Comparison of ENCODE assay signal across 26 cellular contexts in genomic region chr20:8216375-8217200, GRCh38.
DNase-seq lines count a peak whose midpoint lies in the region; ATAC-seq lines count a peak whose summit lies in the region.
"Had no signal": no experiment of that assay in that cellular context is flagged by ENCODE, and none has a peak within 500 bp of the region (broad histone marks: within the 10 kb centered on the region; RNA-seq: fewer than 3 reads in every experiment).

No MANE protein-coding gene starts in this region.

- no peaks in the 10 kb centered on the region for H3K27me3 Mint-ChIP-seq in activated T-helper 17 cell treated with anti-CD3 and anti-CD28 coated beads, Interleukin-2, amount 50 U/mL, for 72 hours
- H3K27me3 Mint-ChIP-seq: activated naive CD8-positive, alpha-beta T cell treated with anti-CD3 and anti-CD28 coated beads, Interleukin-2, amount 10 ng/mL, durations not matched to agents 7 days and 5 days; CD4-positive, alpha-beta T cell had no signal

- no peaks in the 10 kb centered on the region for H3K36me3 Mint-ChIP-seq in activated T-helper 17 cell treated with anti-CD3 and anti-CD28 coated beads, Interleukin-2, amount 50 U/mL, for 72 hours (ENCODE audit: low read depth)
- H3K36me3 Mint-ChIP-seq: activated naive CD8-positive, alpha-beta T cell treated with anti-CD3 and anti-CD28 coated beads, Interleukin-2, amount 10 ng/mL, durations not matched to agents 7 days and 5 days; brain; immature natural killer cell had no signal

- H3K9me3 Mint-ChIP-seq in activated T-helper 17 cell treated with anti-CD3 and anti-CD28 coated beads, Interleukin-2, amount 50 U/mL, for 72 hours, result no peaks in the 10 kb centered on the region
- H3K9me3 Mint-ChIP-seq: activated naive CD8-positive, alpha-beta T cell treated with anti-CD3 and anti-CD28 coated beads, Interleukin-2, amount 10 ng/mL, durations not matched to agents 7 days and 5 days; CD4-positive, alpha-beta T cell; endodermal cell; immature natural killer cell had no signal

- ATAC-seq in HG02884 (IDR thresholded peaks at IDR 0.05; ENCODE audit: unreplicated experiment) (peak; percentile 34), GM18873 (IDR thresholded peaks at IDR 0.05; ENCODE audit: low FRiP score, unreplicated experiment) (no peak)
- ATAC-seq in activated T-helper 17 cell treated with anti-CD3 and anti-CD28 coated beads, Interleukin-2, amount 50 U/mL, for 72 hours (replicated peaks), result peak; percentile 81
- ATAC-seq: activated CD4-positive, CD25-positive, alpha-beta regulatory T cell treated with anti-CD3 and anti-CD28 coated beads, Interleukin-2, amount 50 U/mL, for 24 hours; heart left ventricle; left ventricle myocardium superior; SK-N-SH treated with all-trans-retinoic acid at 6 μM for 48 hours had no signal

- peak overlapping the region; percentile 76 for H3K4me3 Mint-ChIP-seq in activated T-helper 17 cell treated with anti-CD3 and anti-CD28 coated beads, Interleukin-2, amount 50 U/mL, for 72 hours
- H3K4me3 Mint-ChIP-seq: activated naive CD8-positive, alpha-beta T cell treated with anti-CD3 and anti-CD28 coated beads, Interleukin-2, amount 10 ng/mL, durations not matched to agents 7 days and 5 days; brain; CD4-positive, alpha-beta T cell; endodermal cell had no signal

- H3K27ac Mint-ChIP-seq in activated T-helper 17 cell treated with anti-CD3 and anti-CD28 coated beads, Interleukin-2, amount 50 U/mL, for 72 hours, result peak overlapping the region; percentile 54
- H3K27ac Mint-ChIP-seq: activated naive CD8-positive, alpha-beta T cell treated with anti-CD3 and anti-CD28 coated beads, Interleukin-2, amount 10 ng/mL, durations not matched to agents 7 days and 5 days; brain; CD4-positive, alpha-beta T cell; endodermal cell; immature natural killer cell had no signal

- peaks cover 26% of the 10 kb centered on the region for H3K4me1 Mint-ChIP-seq in activated T-helper 17 cell treated with anti-CD3 and anti-CD28 coated beads, Interleukin-2, amount 50 U/mL, for 72 hours

- DNase-seq in stimulated activated CD4-positive, alpha-beta T cell treated with anti-CD3 and anti-CD28 coated beads, Interleukin-12 subunit alpha, Interleukin-12 subunit beta, amount 100 ng/mL, for 48 hours (ENCODE audit: low read depth in 2 of 3, low spot score in 1 of 3), result peak in 2 of 3 donors; percentile 2 to 6
- DNase-seq in stimulated activated CD4-positive, alpha-beta T cell treated with anti-CD3 and anti-CD28 coated beads, Interleukin-2, amount 100 ng/mL, for 48 hours, result no peak
- DNase-seq in SIG-M5 treated with dmso at 0.1 percent for 504 hours (lab: John Stamatoyannopoulos, UW; ENCODE audit: unreplicated experiment) (no peak), SHP77 treated with DMSO at 0.1 percent for 48 hours (lab: John Stamatoyannopoulos, UW) (no peak), retina (no peak)
- DNase-seq: activated naive CD8-positive, alpha-beta T cell treated with anti-CD3 and anti-CD28 coated beads, Interleukin-2, amount 10 ng/mL, durations not matched to agents 7 days and 5 days; CD4-positive, alpha-beta T cell; colonic mucosa; DMS53; endodermal cell; GOT3; heart left ventricle; immature natural killer cell; KBM-7; left ventricle myocardium superior; NCI-H1092; NCI-H2029; NCI-H446 treated with DMSO at 0.1 percent for 48 hours; spleen; stimulated activated CD8-positive, alpha-beta memory T cell treated with anti-CD3 and anti-CD28 coated beads, Interleukin-4, amount 100 ng/mL, for 48 hours had no signal

Comparison
In these comparisons a context has a peak if more than half of its experiments do, and no peak if none do; other contexts are left out.
1. DNase-seq: peak in stimulated activated CD4-positive, alpha-beta T cell treated with anti-CD3 and anti-CD28 coated beads, Interleukin-12 subunit alpha, Interleukin-12 subunit beta, amount 100 ng/mL, for 48 hours (2 of 3); none in stimulated activated CD4-positive, alpha-beta T cell treated with anti-CD3 and anti-CD28 coated beads, Interleukin-2, amount 100 ng/mL, for 48 hours (0 of 2), SIG-M5 treated with dmso at 0.1 percent for 504 hours (single experiment), SHP77 treated with DMSO at 0.1 percent for 48 hours (single experiment) and retina (single experiment).